In the genomic region with DNA sequence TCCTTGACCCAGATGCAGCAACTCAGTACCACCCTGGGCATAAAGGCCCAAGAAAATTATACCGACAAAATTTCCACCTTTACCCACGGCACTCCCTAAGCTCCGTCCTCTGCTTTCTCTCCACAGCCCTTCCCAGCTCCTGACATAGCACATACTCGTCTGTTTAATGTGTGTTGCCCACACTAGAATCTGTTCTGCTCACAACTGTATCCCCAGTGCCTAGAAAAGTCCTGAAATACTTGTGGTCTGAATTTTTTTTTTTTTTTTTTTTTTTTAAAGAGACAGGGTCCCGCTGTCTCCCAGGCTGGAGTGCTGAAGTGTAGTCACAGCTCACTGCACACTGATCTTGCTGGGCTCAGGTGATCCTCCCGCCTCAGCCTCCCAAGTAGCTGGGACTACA, we compare ENCODE assay signal across 23 cellular contexts.
"Had no signal": no experiment of that assay in that cellular context is flagged by ENCODE, and none has a peak within 500 bp of the region (broad histone marks: within the 10 kb centered on the region; RNA-seq: fewer than 3 reads in every experiment).

No MANE protein-coding gene starts in this region.

- H3K27ac ChIP-seq: neural progenitor cell, thoracic aorta, upper lobe of right lung had no signal

- H3K36me3 ChIP-seq: neural progenitor cell, ovary, prostate gland, right atrium auricular region, thoracic aorta, upper lobe of right lung had no signal

- H3K4me1 ChIP-seq: upper lobe of right lung had no signal

- H3K9ac ChIP-seq: neural progenitor cell had no signal

- H3K4me3 Mint-ChIP-seq: activated naive CD8-positive, alpha-beta T cell treated with anti-CD3 and anti-CD28 coated beads for 36 hours; activated T-cell treated with anti-CD3 and anti-CD28 coated beads, Interleukin-2, amount 50 U/mL, for 4 hours; brain; naive thymus-derived CD8-positive, alpha-beta T cell; neural progenitor cell; stimulated activated naive B cell treated with anti-CD40 and anti-IgM and Interleukin-4, amounts not matched to agents 10 μg/mL and 1 μg/mL and 100 μg/mL, for 72 hours; T-helper 1 cell treated with Interleukin-12 subunit alpha and Interleukin-12 subunit beta and Interleukin-4 antibody, amounts not matched to agents 30 μg/mL and 1 μg/mL, for 36 hours; WTC11 had no signal

- H3K4me2 ChIP-seq: neural progenitor cell had no signal

- H3K27ac Mint-ChIP-seq: activated naive CD8-positive, alpha-beta T cell treated with anti-CD3 and anti-CD28 coated beads for 36 hours; activated T-helper 2 cell treated with anti-CD3 and anti-CD28 coated beads, Interferon-gamma antibody, Interleukin-2, Interleukin-4, amounts not matched to agents 10 μg/mL and 5 μg/mL and 100 μg/mL, durations not matched to agents 14 hours and 24 hours and 36 hours; brain; naive thymus-derived CD8-positive, alpha-beta T cell; neural progenitor cell; stimulated activated naive B cell treated with anti-CD40 and anti-IgM and Interleukin-4, amounts not matched to agents 10 μg/mL and 1 μg/mL and 100 μg/mL, for 72 hours; T-helper 1 cell treated with Interleukin-12 subunit alpha and Interleukin-12 subunit beta and Interleukin-4 antibody, amounts not matched to agents 30 μg/mL and 1 μg/mL, for 36 hours; WTC11 had no signal

- H3K9me3 ChIP-seq: ovary, prostate gland, right atrium auricular region, thoracic aorta, upper lobe of right lung had no signal

- H3K9me3 Mint-ChIP-seq: activated naive CD8-positive, alpha-beta T cell treated with anti-CD3 and anti-CD28 coated beads for 36 hours; activated T-cell treated with anti-CD3 and anti-CD28 coated beads, Interleukin-2, amount 50 U/mL, for 4 hours; activated T-helper 2 cell treated with anti-CD3 and anti-CD28 coated beads, Interferon-gamma antibody, Interleukin-2, Interleukin-4, amounts not matched to agents 10 μg/mL and 5 μg/mL and 100 μg/mL, durations not matched to agents 14 hours and 24 hours and 36 hours; brain; naive thymus-derived CD8-positive, alpha-beta T cell; neural progenitor cell; stimulated activated naive B cell treated with anti-CD40 and anti-IgM and Interleukin-4, amounts not matched to agents 10 μg/mL and 1 μg/mL and 100 μg/mL, for 72 hours; T-helper 1 cell treated with Interleukin-12 subunit alpha and Interleukin-12 subunit beta and Interleukin-4 antibody, amounts not matched to agents 30 μg/mL and 1 μg/mL, for 36 hours; WTC11 had no signal

- H3K4me1 Mint-ChIP-seq: activated naive CD8-positive, alpha-beta T cell treated with anti-CD3 and anti-CD28 coated beads for 36 hours; WTC11 had no signal

- H3K27me3 Mint-ChIP-seq: activated naive CD8-positive, alpha-beta T cell treated with anti-CD3 and anti-CD28 coated beads for 36 hours; naive thymus-derived CD8-positive, alpha-beta T cell; stimulated activated naive B cell treated with anti-CD40 and anti-IgM and Interleukin-4, amounts not matched to agents 10 μg/mL and 1 μg/mL and 100 μg/mL, for 72 hours had no signal

- H2AFZ ChIP-seq: neural progenitor cell had no signal

- DNase-seq: activated CD4-positive, alpha-beta T cell treated with anti-CD3 and anti-CD28 coated beads, Interleukin-2, amount 50 U/mL, for 4 hours; activated CD8-positive, alpha-beta memory T cell treated with anti-CD3 and anti-CD28 coated beads for 24 hours; activated CD8-positive, alpha-beta memory T cell treated with anti-CD3 and anti-CD28 coated beads, Interleukin-2, amount 50 U/mL, for 48 hours; activated naive CD4-positive, alpha-beta T cell treated with Interleukin-2 at 50 U/mL for 16 hours; activated naive CD8-positive, alpha-beta T cell treated with anti-CD3 and anti-CD28 coated beads for 36 hours; activated T-cell treated with anti-CD3 and anti-CD28 coated beads, Interleukin-2, amount 50 U/mL, for 4 hours; amniotic stem cell; dermis blood vessel endothelial cell; effector CD8-positive, alpha-beta T cell; naive thymus-derived CD8-positive, alpha-beta T cell; stimulated activated CD8-positive, alpha-beta memory T cell treated with anti-CD3 and anti-CD28 coated beads, Interleukin-4, amount 100 ng/mL, for 48 hours; stimulated activated naive B cell treated with anti-CD40 and anti-IgM and Interleukin-4, amounts not matched to agents 10 μg/mL and 1 μg/mL and 100 μg/mL, for 72 hours; T1000; upper lobe of right lung had no signal

- H3K4me3 ChIP-seq: neural progenitor cell, ovary, prostate gland, right atrium auricular region, thoracic aorta, upper lobe of right lung had no signal

- H3K27me3 ChIP-seq: neural progenitor cell, ovary, right atrium auricular region, upper lobe of right lung had no signal
